14 cellular contexts compared by ENCODE assay signal in genomic region chr2:40095003-40095402, GRCh38.
DNase-seq lines count a peak whose midpoint lies in the region; ATAC-seq, FAIRE-seq and TF ChIP-seq lines count a peak whose summit lies in the region.
"Had no signal": no experiment of that assay in that cellular context is flagged by ENCODE, and none has a peak within 500 bp of the region (broad histone marks: within the 10 kb centered on the region; RNA-seq: fewer than 3 reads in every experiment).

No MANE protein-coding gene starts in this region.

- no peaks in the 10 kb centered on the region for H3K9me3 Mint-ChIP-seq in GM23338
- H3K9me3 Mint-ChIP-seq: activated T-helper 17 cell treated with anti-CD3 and anti-CD28 coated beads, Interleukin-2, amount 50 U/mL, for 72 hours had no signal

- no peak overlapping the region for H2AFZ ChIP-seq in GM23338

- no peak overlapping the region for H3K4me2 ChIP-seq in GM23338

- H3K36me3 ChIP-seq in right atrium auricular region (no peaks in the 10 kb centered on the region), GM23338 (ENCODE audit: insufficient read depth) (no peaks in the 10 kb centered on the region)
- H3K36me3 ChIP-seq: spleen had no signal

- H3K27ac ChIP-seq in right atrium auricular region (peak overlapping the region in 1 of 2 donors; percentile 66), GM23338 (ENCODE audit: low read depth) (no peak overlapping the region)
- H3K27ac ChIP-seq: spleen had no signal

- no peaks in the 10 kb centered on the region for H3K27me3 Mint-ChIP-seq in GM23338 (ENCODE audit: insufficient read depth, low read depth, poor library complexity)

- peaks cover 0 to 20% of the 10 kb centered on the region in 2 donors for H3K4me1 ChIP-seq in right atrium auricular region
- no peaks in the 10 kb centered on the region for H3K4me1 ChIP-seq in GM23338 (ENCODE audit: insufficient read depth)
- H3K4me1 ChIP-seq: spleen had no signal

- DNase-seq in left cardiac atrium (no peak), right atrium auricular region (ENCODE audit: low spot score) (no peak), RCC 7860 (ENCODE audit: low spot score) (peak; percentile 41), fibroblast of the conjunctiva (ENCODE audit: low read depth) (peak; percentile 64), GM23338 (ENCODE audit: low spot score) (no peak), SKM-1 (lab: John Stamatoyannopoulos, UW; ENCODE audit: unreplicated experiment) (no peak)
- DNase-seq: hippocampal formation, NCI-H1417 treated with DMSO at 0.1 percent for 48 hours, SHP77 treated with DMSO at 0.1 percent for 48 hours, spleen had no signal

- H3K9me2 ChIP-seq in GM23338 (ENCODE audit: insufficient read depth): no peaks in the 10 kb centered on the region

- TF ChIP-seq CTCF in right atrium auricular region (IDR thresholded peaks at IDR 0.05) (no peak), GM23338 (conservative IDR thresholded peaks at IDR 0.05; ENCODE audit: low read depth in 2 of 2) (no peak)

- no peak overlapping the region for H3K4me3 Mint-ChIP-seq in GM23338
- H3K4me3 Mint-ChIP-seq: activated T-helper 17 cell treated with anti-CD3 and anti-CD28 coated beads, Interleukin-2, amount 50 U/mL, for 72 hours had no signal

- no peak overlapping the region for H3K27ac Mint-ChIP-seq in GM23338
- H3K27ac Mint-ChIP-seq: activated T-helper 17 cell treated with anti-CD3 and anti-CD28 coated beads, Interleukin-2, amount 50 U/mL, for 72 hours had no signal

- ATAC-seq in left cardiac atrium (peak; percentile 16 to 42), GM23338 (no peak), GM21786 (IDR thresholded peaks at IDR 0.05; ENCODE audit: unreplicated experiment) (no peak), HG03159 (IDR thresholded peaks at IDR 0.05; ENCODE audit: unreplicated experiment) (no peak)
- ATAC-seq: activated T-helper 17 cell treated with anti-CD3 and anti-CD28 coated beads, Interleukin-2, amount 50 U/mL, for 72 hours had no signal

- no peaks in the 10 kb centered on the region for H3F3A ChIP-seq in GM23338 (replicated peaks; ENCODE audit: low read depth)

- peaks cover 10% of the 10 kb centered on the region for H3K4me1 Mint-ChIP-seq in GM23338
- H3K4me1 Mint-ChIP-seq: activated T-helper 17 cell treated with anti-CD3 and anti-CD28 coated beads, Interleukin-2, amount 50 U/mL, for 72 hours had no signal

- peak; percentile 39 for FAIRE-seq in RCC 7860 (lab: Jason Lieb, UNC)
- FAIRE-seq: colon had no signal

- H3K79me2 ChIP-seq in GM23338 (replicated peaks; ENCODE audit: insufficient read depth): no peaks in the 10 kb centered on the region

- H3K4me3 ChIP-seq in right atrium auricular region: no peak overlapping the region
- no peak overlapping the region for H3K4me3 ChIP-seq in GM23338
- H3K4me3 ChIP-seq: spleen had no signal

- H3K27me3 ChIP-seq in right atrium auricular region (no peaks in the 10 kb centered on the region), GM23338 (ENCODE audit: insufficient read depth) (no peaks in the 10 kb centered on the region)
- H3K27me3 ChIP-seq: spleen had no signal

- no peaks in the 10 kb centered on the region for H4K20me1 ChIP-seq in GM23338 (replicated peaks; ENCODE audit: insufficient read depth)

- H3K9me3 ChIP-seq in right atrium auricular region: no peaks in the 10 kb centered on the region
- H3K9me3 ChIP-seq: spleen had no signal

- no peaks in the 10 kb centered on the region for H3K36me3 Mint-ChIP-seq in GM23338 (ENCODE audit: low read depth)

- intact Hi-C loops in left cardiac atrium (cut with DNase I): no loop called here

TF ChIP-seq in GM23338, 12 proteins besides CTCF, POLR2A, EP300 and RAD21:
- TF ChIP-seq JUNB (IDR thresholded peaks at IDR 0.05; ENCODE audit: unreplicated experiment) (no peak), STAT1 (IDR thresholded peaks at IDR 0.05; ENCODE audit: unreplicated experiment) (no peak), CREB1 (CRISPR knock-in tag; IDR thresholded peaks at IDR 0.05; ENCODE audit: low read depth) (no peak), NANOG (IDR thresholded peaks at IDR 0.05; ENCODE audit: borderline replicate concordance) (no peak), EZH2phosphoT487 (IDR thresholded peaks at IDR 0.05; ENCODE audit: unreplicated experiment) (no peak)

Comparison
In these comparisons a context has a peak if more than half of its experiments do, and no peak if none do; other contexts are left out.
1. ATAC-seq: peak in left cardiac atrium (2 of 2); none in GM23338 (single experiment), GM21786 (single experiment) and HG03159 (single experiment).
2. DNase-seq: peak in RCC 7860 (single experiment) and fibroblast of the conjunctiva (single experiment); none in left cardiac atrium (single experiment), right atrium auricular region (single experiment), GM23338 (single experiment) and SKM-1 (single experiment).